31 cellular contexts compared by ENCODE assay signal in genomic region chr4:69383281-69383680, GRCh38.
"Had no signal": no experiment of that assay in that cellular context is flagged by ENCODE, and none has a peak within 500 bp of the region (broad histone marks: within the 10 kb centered on the region; RNA-seq: fewer than 3 reads in every experiment).

No MANE protein-coding gene starts in this region.

- H3K36me3 Mint-ChIP-seq: activated naive CD8-positive, alpha-beta T cell; WTC11 had no signal

- H3K27ac Mint-ChIP-seq: activated CD8-positive, alpha-beta T cell treated with anti-CD3 and anti-CD28 coated beads for 36 hours; activated naive CD8-positive, alpha-beta T cell; activated T-helper 17 cell treated with anti-CD3 and anti-CD28 coated beads, Interleukin-2, amount 50 U/mL, for 72 hours; T-helper 17 cell; T-helper 2 cell treated with Interferon-gamma antibody and Interleukin-4, amounts not matched to agents 5 μg/mL and 100 μg/mL, for 36 hours; WTC11 had no signal

- ATAC-seq: activated CD4-positive, CD25-positive, alpha-beta regulatory T cell treated with anti-CD3 and anti-CD28 coated beads, Interleukin-2, amount 50 U/mL, for 24 hours; activated CD8-positive, alpha-beta T cell treated with anti-CD3 and anti-CD28 coated beads for 36 hours; activated T-cell treated with anti-CD3 and anti-CD28 coated beads, Interleukin-2, amount 50 U/mL, for 4 hours; activated T-helper 17 cell treated with anti-CD3 and anti-CD28 coated beads, Interleukin-2, amount 50 U/mL, for 72 hours; body of pancreas; T-helper 17 cell; WTC11 had no signal

- H3K4me3 Mint-ChIP-seq: activated CD8-positive, alpha-beta T cell treated with anti-CD3 and anti-CD28 coated beads for 36 hours; activated naive CD8-positive, alpha-beta T cell; activated T-cell treated with anti-CD3 and anti-CD28 coated beads, Interleukin-2, amount 50 U/mL, for 4 hours; activated T-helper 17 cell treated with anti-CD3 and anti-CD28 coated beads, Interleukin-2, amount 50 U/mL, for 72 hours; T-helper 17 cell; T-helper 2 cell treated with Interferon-gamma antibody and Interleukin-4, amounts not matched to agents 5 μg/mL and 100 μg/mL, for 36 hours; WTC11 had no signal

- DNase-seq: activated CD4-positive, alpha-beta T cell treated with anti-CD3 and anti-CD28 coated beads for 48 hours; activated CD4-positive, alpha-beta T cell treated with anti-CD3 and anti-CD28 coated beads, Interleukin-2, amount 50 U/mL, for 1 hour; activated CD4-positive, alpha-beta T cell treated with anti-CD3 and anti-CD28 coated beads, Interleukin-2, amount 50 U/mL, for 48 hours; activated CD8-positive, alpha-beta memory T cell treated with anti-CD3 and anti-CD28 coated beads for 24 hours; activated CD8-positive, alpha-beta T cell treated with anti-CD3 and anti-CD28 coated beads for 36 hours; activated effector memory CD4-positive, alpha-beta T cell treated with Interleukin-2 at 50 U/mL for 16 hours; activated gamma-delta T cell treated with Interleukin-2 at 50 U/mL for 16 hours; activated naive CD4-positive, alpha-beta T cell treated with anti-CD3 and anti-CD28 coated beads, Interleukin-2, amount 50 U/mL, for 16 hours; activated naive CD4-positive, alpha-beta T cell treated with Interleukin-2 at 50 U/mL for 16 hours; activated T-cell treated with anti-CD3 and anti-CD28 coated beads, Interleukin-2, amount 50 U/mL, for 4 hours; amniotic stem cell; anterior cingulate cortex; body of pancreas; central memory CD4-positive, alpha-beta T cell; cerebellar nuclear complex; colonic mucosa; effector CD8-positive, alpha-beta T cell; esophagus squamous epithelium; foreskin melanocyte; T-helper 1 cell; T-helper 17 cell; T1000 had no signal

- H3K4me3 ChIP-seq: body of pancreas, cardiac muscle cell, colonic mucosa, esophagus squamous epithelium, gastroesophageal sphincter had no signal

- H3K4me1 Mint-ChIP-seq: activated T-helper 17 cell treated with anti-CD3 and anti-CD28 coated beads, Interleukin-2, amount 50 U/mL, for 72 hours; T-helper 17 cell had no signal

- H3K4me1 ChIP-seq: body of pancreas, colonic mucosa, esophagus squamous epithelium, gastroesophageal sphincter had no signal

- H3K9me3 Mint-ChIP-seq: activated CD8-positive, alpha-beta T cell treated with anti-CD3 and anti-CD28 coated beads for 36 hours; T-helper 2 cell treated with Interferon-gamma antibody and Interleukin-4, amounts not matched to agents 5 μg/mL and 100 μg/mL, for 36 hours had no signal

- H3K27ac ChIP-seq: body of pancreas, cardiac muscle cell, colonic mucosa, epithelial cell of prostate, esophagus squamous epithelium, gastroesophageal sphincter, VCaP had no signal

- H3K27me3 ChIP-seq: body of pancreas, cardiac muscle cell, colonic mucosa, esophagus squamous epithelium, gastroesophageal sphincter had no signal

- H3K9me3 ChIP-seq: body of pancreas, colonic mucosa, esophagus squamous epithelium, gastroesophageal sphincter had no signal

- H3K27me3 Mint-ChIP-seq: activated CD8-positive, alpha-beta T cell treated with anti-CD3 and anti-CD28 coated beads for 36 hours; activated T-helper 17 cell treated with anti-CD3 and anti-CD28 coated beads, Interleukin-2, amount 50 U/mL, for 72 hours; T-helper 17 cell had no signal

- H3K36me3 ChIP-seq: cardiac muscle cell, colonic mucosa, esophagus squamous epithelium, gastroesophageal sphincter had no signal
